In genomic region chr16:1638757-1639156, GRCh38 we compare ENCODE assay signal across 19 cellular contexts.
"Had no signal": no experiment of that assay in that cellular context is flagged by ENCODE, and none has a peak within 500 bp of the region (broad histone marks: within the 10 kb centered on the region; RNA-seq: fewer than 3 reads in every experiment).

No MANE protein-coding gene starts in this region.

- H3K9me3 Mint-ChIP-seq: naive thymus-derived CD4-positive, alpha-beta T cell; stimulated activated naive B cell treated with anti-CD40 and anti-IgM and Interleukin-4, amounts not matched to agents 10 μg/mL and 1 μg/mL and 100 μg/mL, for 72 hours had no signal

- H3K4me3 ChIP-seq: colonic mucosa, heart left ventricle, psoas muscle, spleen, stomach had no signal

- H3K27ac ChIP-seq: colonic mucosa, foreskin keratinocyte, psoas muscle, stomach had no signal

- H3K27ac Mint-ChIP-seq: naive thymus-derived CD4-positive, alpha-beta T cell; stimulated activated naive B cell treated with anti-CD40 and anti-IgM and Interleukin-4, amounts not matched to agents 10 μg/mL and 1 μg/mL and 100 μg/mL, for 72 hours had no signal

- DNase-seq: colonic mucosa; erythroblast; foreskin keratinocyte; heart left ventricle; hippocampal formation; kidney glomerular epithelial cell; mammary epithelial cell; naive thymus-derived CD4-positive, alpha-beta T cell; psoas muscle; spleen; stimulated activated CD4-positive, alpha-beta T cell treated with anti-CD3 and anti-CD28 coated beads, Interleukin-15, amount 100 ng/mL, for 24 hours; stimulated activated CD4-positive, alpha-beta T cell treated with anti-CD3 and anti-CD28 coated beads, Interleukin-1b, Interleukin-23, amount 100 ng/mL, for 48 hours; stimulated activated CD4-positive, alpha-beta T cell treated with anti-CD3 and anti-CD28 coated beads, Interleukin-4, amount 100 ng/mL, for 24 hours; stimulated activated naive B cell treated with anti-CD40 and anti-IgM and Interleukin-4, amounts not matched to agents 10 μg/mL and 1 μg/mL and 100 μg/mL, for 72 hours; stomach; substantia nigra; trophoblast cell had no signal

- H3K9me3 ChIP-seq: colonic mucosa, heart left ventricle, psoas muscle, spleen, stomach had no signal

- ATAC-seq: foreskin keratinocyte; heart left ventricle; left lobe of liver; naive thymus-derived CD4-positive, alpha-beta T cell; psoas muscle; sciatic nerve; stimulated activated naive B cell treated with anti-CD40 and anti-IgM and Interleukin-4, amounts not matched to agents 10 μg/mL and 1 μg/mL and 100 μg/mL, for 72 hours had no signal

- H3K4me1 ChIP-seq: colonic mucosa, foreskin keratinocyte, stomach had no signal

- H3K27me3 ChIP-seq: colonic mucosa, foreskin keratinocyte, heart left ventricle, spleen, stomach had no signal

- H3K27me3 Mint-ChIP-seq: naive thymus-derived CD4-positive, alpha-beta T cell; stimulated activated naive B cell treated with anti-CD40 and anti-IgM and Interleukin-4, amounts not matched to agents 10 μg/mL and 1 μg/mL and 100 μg/mL, for 72 hours had no signal

- H3K4me3 Mint-ChIP-seq: naive thymus-derived CD4-positive, alpha-beta T cell; stimulated activated naive B cell treated with anti-CD40 and anti-IgM and Interleukin-4, amounts not matched to agents 10 μg/mL and 1 μg/mL and 100 μg/mL, for 72 hours had no signal
